In genomic region chr11:20597137-20597923, GRCh38 we compare ENCODE assay signal across 20 cellular contexts. TPM values are rescaled to one million over a fixed set of nuclear protein-coding genes. Genes with fewer than 3 reads are reported as not detected.
DNase-seq lines count a peak whose midpoint lies in the region; ATAC-seq and TF ChIP-seq lines count a peak whose summit lies in the region.
"Had no signal": no experiment of that assay in that cellular context is flagged by ENCODE, and none has a peak within 500 bp of the region (broad histone marks: within the 10 kb centered on the region; RNA-seq: fewer than 3 reads in every experiment).

No MANE protein-coding gene starts in this region.

- H3F3A ChIP-seq in neural progenitor cell (ENCODE audit: low read depth), result peaks cover 24% of the 10 kb centered on the region

- H3K9me3 ChIP-seq in esophagus (ENCODE audit: control insufficient read depth in 2 of 2, insufficient read depth in 1 of 2, low read depth in 1 of 2, low read length in 1 of 2) (peaks cover 0 to 20% of the 10 kb centered on the region in 2 donors), neural progenitor cell (ENCODE audit: low read depth) (no peaks in the 10 kb centered on the region)
- H3K9me3 ChIP-seq: HAP-1, lower lobe of right lung had no signal

- peak; percentile 38 for DNase-seq in COLO668 (lab: John Stamatoyannopoulos, UW; ENCODE audit: unreplicated experiment)
- DNase-seq in H7, result peak; percentile 52
- DNase-seq in neural progenitor cell (ENCODE audit: low spot score), result peak; percentile 29
- DNase-seq in HEK293T (ENCODE audit: extremely low spot score), result no peak
- DNase-seq: activated CD4-positive, CD25-positive, alpha-beta regulatory T cell; activated gamma-delta T cell treated with Interleukin-2 at 50 U/mL for 16 hours; dermis blood vessel endothelial cell; GDM1; lower lobe of right lung; naive B cell; NCI-H1694; NCI-H226; SHP77 had no signal

- TF ChIP-seq CTCF in neural progenitor cell (IDR thresholded peaks at IDR 0.05), result no peak

- POLR2A ChIA-PET in HEK293T (lab: Yijun Ruan, JAX), result no interaction called here

- H3K79me2 ChIP-seq in neural progenitor cell (ENCODE audit: low read depth), result no peaks in the 10 kb centered on the region

- H4K20me1 ChIP-seq in neural progenitor cell (ENCODE audit: low read depth), result peaks cover 67% of the 10 kb centered on the region

- WGBS in esophagus, 2 donors, result 4 to 7% methylated on average over 56 to 57 of the region's 57 CpGs

- ATAC-seq in GM21825 (IDR thresholded peaks at IDR 0.05; ENCODE audit: unreplicated experiment) (no peak), GM19328 (IDR thresholded peaks at IDR 0.05; ENCODE audit: unreplicated experiment) (no peak)

- no peak overlapping the region for H3K9ac ChIP-seq in neural progenitor cell

- peak overlapping the region; percentile 82 for H2AFZ ChIP-seq in neural progenitor cell (replicated peaks)

- H3K9me3 Mint-ChIP-seq in neural progenitor cell, result peaks cover 10% of the 10 kb centered on the region

- CTCF ChIA-PET in HEK293T (lab: Yijun Ruan, JAX), result no interaction called here

- peaks cover 64% of the 10 kb centered on the region for H3K27me3 Mint-ChIP-seq in neural progenitor cell (ENCODE audit: insufficient read depth, low read depth)

- no peak overlapping the region for H3K27ac Mint-ChIP-seq in neural progenitor cell

- H3K4me2 ChIP-seq in neural progenitor cell, result peak overlapping the region; percentile 90

- H3K4me3 ChIP-seq in H7 (ENCODE audit: insufficient read depth, low read depth, low read length), result peak overlapping the region; percentile 22; the same call in 1 of the 2 replicates
- peak overlapping the region; percentile 0 to 10 for H3K4me3 ChIP-seq in esophagus (ENCODE audit: low read depth in 1 of 2, low read length in 2 of 2)
- H3K4me3 ChIP-seq in neural progenitor cell, result peak overlapping the region; percentile 50
- H3K4me3 ChIP-seq: HAP-1, lower lobe of right lung had no signal

- H3K4me1 ChIP-seq in esophagus (ENCODE audit: control insufficient read depth in 2 of 2, insufficient read depth in 2 of 2, low read length in 1 of 2), result no peaks in the 10 kb centered on the region
- H3K4me1 ChIP-seq in neural progenitor cell, result peaks cover 15% of the 10 kb centered on the region
- H3K4me1 ChIP-seq: HAP-1 had no signal

- peaks cover 61% of the 10 kb centered on the region for H3K27me3 ChIP-seq in H7 (ENCODE audit: control insufficient read depth, insufficient read depth, low read length)
- peaks cover 22 to 40% of the 10 kb centered on the region in 2 donors for H3K27me3 ChIP-seq in esophagus (ENCODE audit: control insufficient read depth in 1 of 2, insufficient read depth in 2 of 2, low read length in 2 of 2)
- H3K27me3 ChIP-seq in neural progenitor cell, result peaks cover 100% of the 10 kb centered on the region

- H3K36me3 Mint-ChIP-seq in neural progenitor cell, result no peaks in the 10 kb centered on the region

- H3K4me3 Mint-ChIP-seq in neural progenitor cell, result peak overlapping the region; percentile 74
- H3K4me3 Mint-ChIP-seq: T-helper 1 cell treated with Interleukin-12 subunit alpha and Interleukin-12 subunit beta and Interleukin-4 antibody, amounts not matched to agents 30 μg/mL and 1 μg/mL, for 36 hours had no signal

- H3K36me3 ChIP-seq in H7 (replicated peaks; ENCODE audit: control insufficient read depth, insufficient read depth, low read length) (no peaks in the 10 kb centered on the region), esophagus (ENCODE audit: control insufficient read depth in 2 of 2, insufficient read depth in 2 of 2, low read length in 1 of 2) (no peaks in the 10 kb centered on the region), neural progenitor cell (no peaks in the 10 kb centered on the region)
- H3K36me3 ChIP-seq: HAP-1, lower lobe of right lung had no signal

- H3K4me1 Mint-ChIP-seq in neural progenitor cell, result peaks cover 11% of the 10 kb centered on the region

- H3K27ac ChIP-seq in esophagus (ENCODE audit: low read depth in 2 of 2, low read length in 1 of 2), result no peak overlapping the region
- H3K27ac ChIP-seq in neural progenitor cell, result no peak overlapping the region
- H3K27ac ChIP-seq: lower lobe of right lung had no signal

TF ChIP-seq in HEK293T, 16 proteins besides CTCF, POLR2A, EP300 and RAD21:
- no peak for TF ChIP-seq TARDBP (IDR thresholded peaks at IDR 0.05)
- TF ChIP-seq SP1 (IDR thresholded peaks at IDR 0.05), result no peak
- no peak for TF ChIP-seq ARNT (IDR thresholded peaks at IDR 0.05)
- no peak for TF ChIP-seq CTBP1 (IDR thresholded peaks at IDR 0.05; ENCODE audit: borderline replicate concordance)
- TF ChIP-seq FOXA1 (IDR thresholded peaks at IDR 0.05), result no peak
- TF ChIP-seq BHLHE40 (IDR thresholded peaks at IDR 0.05; ENCODE audit: borderline replicate concordance), result no peak
- no peak for TF ChIP-seq L3MBTL2 (conservative IDR thresholded peaks at IDR 0.05)
- no peak for TF ChIP-seq ZNF384 (IDR thresholded peaks at IDR 0.05)
- TF ChIP-seq HDGF (IDR thresholded peaks at IDR 0.05; ENCODE audit: borderline replicate concordance), result no peak
- TF ChIP-seq FOXM1 (IDR thresholded peaks at IDR 0.05; ENCODE audit: borderline replicate concordance), result no peak
- no peak for TF ChIP-seq FOXK2 (IDR thresholded peaks at IDR 0.05)
- TF ChIP-seq ELF4 (IDR thresholded peaks at IDR 0.05), result no peak
- TF ChIP-seq SUZ12 (IDR thresholded peaks at IDR 0.05), result no peak
- no peak for TF ChIP-seq PKNOX1 (IDR thresholded peaks at IDR 0.05)
- no peak for TF ChIP-seq LEF1 (IDR thresholded peaks at IDR 0.05; ENCODE audit: borderline replicate concordance)
- no peak for TF ChIP-seq NFRKB (IDR thresholded peaks at IDR 0.05)

RNA-seq across cellular contexts. Expression of gene SLC6A5, which starts 2.1 kb away (rescaled TPM):
- 0.30 TPM in 1 of 2 replicates, not detected in the other for total RNA-seq in H7 (2014; rRNA removed; shearing (Covaris generic))
- not detected for polyA plus RNA-seq in esophagus
- total RNA-seq in neural progenitor cell (ENCODE audit: low replicate concordance), result not detected in 2 replicates
- total RNA-seq: dermis blood vessel endothelial cell, fibroblast of lung, HT-29, lower lobe of right lung had no signal
- polyA plus RNA-seq: fibroblast of lung had no signal
